In the genomic region with DNA sequence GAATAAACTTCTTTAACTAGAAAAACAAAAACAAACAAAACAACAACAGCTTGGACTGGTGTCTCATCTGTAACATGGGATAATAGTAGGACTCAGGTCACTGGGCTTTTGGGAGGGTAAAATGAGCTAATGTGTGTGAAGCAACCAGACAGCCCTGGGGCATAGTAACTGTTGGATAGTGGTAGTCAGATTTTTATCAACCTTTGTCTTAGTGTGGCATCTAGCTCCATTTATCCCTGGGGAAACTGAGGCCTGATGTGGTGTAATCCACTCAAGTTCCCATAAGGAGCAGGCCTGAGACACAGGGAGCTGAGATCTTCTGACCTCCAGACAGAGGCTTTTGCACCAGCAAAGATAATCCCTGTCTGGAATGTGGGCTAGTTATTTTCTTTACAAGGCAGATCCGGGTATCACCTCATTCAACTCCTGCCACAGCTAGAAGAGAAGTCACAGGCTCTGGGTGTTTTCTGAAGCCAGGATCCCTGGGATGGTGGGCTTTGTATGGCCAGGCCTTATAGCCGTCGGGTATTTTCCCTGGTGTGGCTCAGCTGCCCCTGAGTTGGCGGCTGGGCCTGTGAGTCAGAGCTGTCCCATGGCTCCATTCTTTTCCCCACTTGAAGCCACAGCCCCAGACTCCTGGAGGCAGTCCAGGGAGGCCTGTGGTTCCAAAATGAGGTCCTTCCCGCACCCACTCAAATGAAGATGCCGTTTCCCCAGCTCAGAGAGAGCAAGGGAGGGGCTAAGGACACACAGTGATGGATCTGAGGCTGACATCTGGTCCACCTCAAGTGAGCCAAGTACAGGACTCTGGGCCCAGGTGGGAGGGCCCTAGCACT, we compare ENCODE assay signal across 9 cellular contexts. TPM values are rescaled to one million over a fixed set of nuclear protein-coding genes. Genes with fewer than 3 reads are reported as not detected.
A peak's percentile ranks its signal among the peaks of the same experiment; 100 is the strongest.
DNase-seq lines count a peak whose midpoint lies in the region; ATAC-seq and TF ChIP-seq lines count a peak whose summit lies in the region.
"Had no signal": no experiment of that assay in that cellular context is flagged by ENCODE, and none has a peak within 500 bp of the region (broad histone marks: within the 10 kb centered on the region; RNA-seq: fewer than 3 reads in every experiment).

No MANE protein-coding gene starts in this region.

- H3K9ac ChIP-seq in H9 (ENCODE audit: extremely low read depth, insufficient read length, low read length), result no peak overlapping the region

- ATAC-seq in activated T-cell treated with anti-CD3 and anti-CD28 coated beads, Interleukin-2, amount 50 U/mL, for 72 hours (replicated peaks in 1 of 2), result no peak
- no peak for ATAC-seq in stimulated activated effector memory CD8-positive, alpha-beta T cell treated with anti-CD3 and anti-CD28 coated beads, Interleukin-12 subunit alpha, Interleukin-12 subunit beta, amount 100 ng/mL, for 72 hours
- ATAC-seq in HG02798 (IDR thresholded peaks at IDR 0.05; ENCODE audit: poor library complexity, unreplicated experiment), result no peak

- H3K56ac ChIP-seq in H9 (ENCODE audit: insufficient read length, low read depth, low read length), result no peak overlapping the region

- H3K27ac Mint-ChIP-seq in H9, result peak overlapping the region in 1 of 3 experiments; percentile 68; a peak in 4 of 7 replicates
- no peak overlapping the region for H3K27ac Mint-ChIP-seq in activated T-cell treated with anti-CD3 and anti-CD28 coated beads, Interleukin-2, amount 50 U/mL, for 72 hours
- H3K27ac Mint-ChIP-seq in stimulated activated effector memory CD8-positive, alpha-beta T cell treated with anti-CD3 and anti-CD28 coated beads, Interleukin-12 subunit alpha, Interleukin-12 subunit beta, amount 100 ng/mL, for 72 hours, result no peak overlapping the region

- no peak overlapping the region for H2BK15ac ChIP-seq in H9 (ENCODE audit: low read depth, low read length)

- no peak overlapping the region for H3K18ac ChIP-seq in H9 (ENCODE audit: insufficient read length, low read depth, low read length)

- no peak overlapping the region for H4K5ac ChIP-seq in H9 (ENCODE audit: insufficient read length, low read depth, low read length)

- H4K20me1 ChIP-seq in H9 (ENCODE audit: control insufficient read depth, insufficient read depth, insufficient read length), result no peaks in the 10 kb centered on the region

- no peaks in the 10 kb centered on the region for H3K23me2 ChIP-seq in H9 (ENCODE audit: insufficient read length, low read depth, low read length, poor library complexity, severe bottlenecking)

- no CpG with 5 or more reads among the region's 6 CpGs for WGBS in H9 (ENCODE audit: extremely low coverage, insufficient read length, low lambda C conversion rate)

- H3K27ac ChIP-seq in H9 (ENCODE audit: insufficient read length, low read depth, low read length), result no peak overlapping the region
- H3K27ac ChIP-seq in tibial artery, result peak overlapping the region; percentile 60 to 82

- H2BK12ac ChIP-seq in H9 (ENCODE audit: insufficient read length, low read depth, low read length), result no peak overlapping the region

- no peaks in the 10 kb centered on the region for H3K9me3 Mint-ChIP-seq in H9
- no peaks in the 10 kb centered on the region for H3K9me3 Mint-ChIP-seq in activated T-cell treated with anti-CD3 and anti-CD28 coated beads, Interleukin-2, amount 50 U/mL, for 72 hours
- no peaks in the 10 kb centered on the region for H3K9me3 Mint-ChIP-seq in stimulated activated effector memory CD8-positive, alpha-beta T cell treated with anti-CD3 and anti-CD28 coated beads, Interleukin-12 subunit alpha, Interleukin-12 subunit beta, amount 100 ng/mL, for 72 hours

- H3K4me1 Mint-ChIP-seq in H9, result peaks cover 16 to 23% of the 10 kb centered on the region in 2 experiments
- H3K4me1 Mint-ChIP-seq in activated T-cell treated with anti-CD3 and anti-CD28 coated beads, Interleukin-2, amount 50 U/mL, for 72 hours (ENCODE audit: low read depth), result no peaks in the 10 kb centered on the region
- H3K4me1 Mint-ChIP-seq in stimulated activated effector memory CD8-positive, alpha-beta T cell treated with anti-CD3 and anti-CD28 coated beads, Interleukin-12 subunit alpha, Interleukin-12 subunit beta, amount 100 ng/mL, for 72 hours, result no peaks in the 10 kb centered on the region

- no peak overlapping the region for H2AK5ac ChIP-seq in H9 (ENCODE audit: insufficient read length, low read length)

- in situ Hi-C loops in astrocyte of the spinal cord (cut with HindIII; ENCODE audit: low sequenced_read_pairs), result no loop called here

- no peak overlapping the region for H3K23ac ChIP-seq in H9 (ENCODE audit: insufficient read length, low read depth, low read length)

- H3K4me1 ChIP-seq in H9 (ENCODE audit: insufficient read depth, low read length), result no peaks in the 10 kb centered on the region
- H3K4me1 ChIP-seq in tibial artery, result peaks cover 3 to 32% (median 19%) of the 10 kb centered on the region in 4 donors

- no peak overlapping the region for H2BK5ac ChIP-seq in H9 (ENCODE audit: insufficient read length, low read length)

- H4K8ac ChIP-seq in H9 (replicated peaks; ENCODE audit: insufficient read length, low read depth, low read length), result no peak overlapping the region

- no peak overlapping the region for H3K4me2 ChIP-seq in H9 (ENCODE audit: insufficient read depth, insufficient read length, low read length)

- H3K4me3 ChIP-seq in astrocyte of the spinal cord (ENCODE audit: low read depth, low read length), result no peak overlapping the region
- H3K4me3 ChIP-seq in tibial artery, result no peak overlapping the region

- H3K79me1 ChIP-seq in H9 (ENCODE audit: insufficient read depth, low read depth, low read length, poor library complexity, severe bottlenecking), result no peaks in the 10 kb centered on the region

- H3K36me3 Mint-ChIP-seq in H9 (ENCODE audit: insufficient read depth in 1 of 3, low read depth in 3 of 3), result no peaks in the 10 kb centered on the region
- no peaks in the 10 kb centered on the region for H3K36me3 Mint-ChIP-seq in activated T-cell treated with anti-CD3 and anti-CD28 coated beads, Interleukin-2, amount 50 U/mL, for 72 hours (ENCODE audit: insufficient read depth in 2 of 2)
- no peaks in the 10 kb centered on the region for H3K36me3 Mint-ChIP-seq in stimulated activated effector memory CD8-positive, alpha-beta T cell treated with anti-CD3 and anti-CD28 coated beads, Interleukin-12 subunit alpha, Interleukin-12 subunit beta, amount 100 ng/mL, for 72 hours

- H2BK20ac ChIP-seq in H9 (ENCODE audit: low read depth, low read length, poor library complexity, severe bottlenecking), result no peak overlapping the region

- H3K79me2 ChIP-seq in H9 (ENCODE audit: insufficient read depth, low read length), result no peaks in the 10 kb centered on the region

- H3K36me3 ChIP-seq in tibial artery, result peaks cover 30 to 37% (median 35%) of the 10 kb centered on the region in 3 donors

- no peak overlapping the region for H3K4ac ChIP-seq in H9 (ENCODE audit: low read depth, low read length)

- no peak overlapping the region for H3K14ac ChIP-seq in H9 (ENCODE audit: insufficient read depth, low read length)

- H2AFZ ChIP-seq in H9 (ENCODE audit: low read length), result no peak overlapping the region

- H3K4me3 Mint-ChIP-seq in H9, result no peak overlapping the region
- H3K4me3 Mint-ChIP-seq in activated T-cell treated with anti-CD3 and anti-CD28 coated beads, Interleukin-2, amount 50 U/mL, for 72 hours, result no peak overlapping the region
- H3K4me3 Mint-ChIP-seq in stimulated activated effector memory CD8-positive, alpha-beta T cell treated with anti-CD3 and anti-CD28 coated beads, Interleukin-12 subunit alpha, Interleukin-12 subunit beta, amount 100 ng/mL, for 72 hours, result no peak overlapping the region

- TF ChIP-seq CTCF in H9 (conservative IDR thresholded peaks at IDR 0.05) (no peak), astrocyte of the spinal cord (IDR thresholded peaks at IDR 0.05; ENCODE audit: low read depth, low read length) (no peak), tibial artery (IDR thresholded peaks at IDR 0.05) (no peak)

- H3K27me3 ChIP-seq in H9 (ENCODE audit: insufficient read depth, low read length) (no peaks in the 10 kb centered on the region), tibial artery (no peaks in the 10 kb centered on the region)

- intact Hi-C loops in tibial artery (cut with DNase I; ENCODE audit: low total_unique reads), result no loop called here

- DNase-seq in H9 (peak; percentile 28), astrocyte of the spinal cord (ENCODE audit: low read depth, low spot score) (peak; percentile 89), islet precursor cell (peak; percentile 96), tibial artery (peak; percentile 84 to 93)
- no peak for DNase-seq in stimulated activated CD8-positive, alpha-beta memory T cell treated with anti-CD3 and anti-CD28 coated beads, Interleukin-4, amount 100 ng/mL, for 48 hours
- DNase-seq in activated T-cell treated with anti-CD3 and anti-CD28 coated beads, Interleukin-2, amount 50 U/mL, for 72 hours, result no peak
- no peak for DNase-seq in stimulated activated effector memory CD8-positive, alpha-beta T cell treated with anti-CD3 and anti-CD28 coated beads, Interleukin-12 subunit alpha, Interleukin-12 subunit beta, amount 100 ng/mL, for 72 hours (ENCODE audit: low spot score in 2 of 2)

- no peak overlapping the region for H2BK120ac ChIP-seq in H9 (ENCODE audit: low read depth, low read length, poor library complexity, severe bottlenecking)

- no peak overlapping the region for H3T11ph ChIP-seq in H9 (ENCODE audit: low read length)

- peaks cover 7% of the 10 kb centered on the region for H3K27me3 Mint-ChIP-seq in H9 (ENCODE audit: low read depth)
- H3K27me3 Mint-ChIP-seq in activated T-cell treated with anti-CD3 and anti-CD28 coated beads, Interleukin-2, amount 50 U/mL, for 72 hours (ENCODE audit: low read depth), result no peaks in the 10 kb centered on the region

- H4K91ac ChIP-seq in H9 (ENCODE audit: insufficient read length, low read depth, low read length), result no peak overlapping the region

- H3K9me3 ChIP-seq in H9 (ENCODE audit: control insufficient read depth, low read depth, low read length) (no peaks in the 10 kb centered on the region), tibial artery (no peaks in the 10 kb centered on the region)

RNA-seq across cellular contexts. Expression of gene CSF1R, which starts 26.1 kb away (rescaled TPM):
- total RNA-seq in H9 (2021), result 0.13 TPM in 1 of 2 replicates, not detected in the other
- 1 to 10 TPM; 1.2 to 1.8 TPM for total RNA-seq in activated T-cell treated with anti-CD3 and anti-CD28 coated beads, Interleukin-2, amount 50 U/mL, for 72 hours
- total RNA-seq: pulmonary artery endothelial cell had no signal

RNA-seq across cellular contexts. Expression of gene PDGFRB, which starts 43.2 kb away (rescaled TPM):
- total RNA-seq in H9 (2021), result 2.2 and 3.9 TPM in 2 replicates
- 1 to 10 TPM in 1 of 2 donors, under 1 TPM in 1; 0.34 to 1.1 TPM for total RNA-seq in activated T-cell treated with anti-CD3 and anti-CD28 coated beads, Interleukin-2, amount 50 U/mL, for 72 hours

RNA-seq across cellular contexts. Expression of gene CDX1, which starts 54.1 kb away (rescaled TPM):
- total RNA-seq in H9 (2021), result 0.22 TPM in 1 of 2 replicates, not detected in the other
- total RNA-seq in activated T-cell treated with anti-CD3 and anti-CD28 coated beads, Interleukin-2, amount 50 U/mL, for 72 hours, result not detected
- total RNA-seq: pulmonary artery endothelial cell had no signal

Comparison
In these comparisons a context has a peak if more than half of its experiments do, and no peak if none do; other contexts are left out.
1. DNase-seq: peak in H9 (single experiment), astrocyte of the spinal cord (single experiment), islet precursor cell (single experiment) and tibial artery (2 of 2); none in stimulated activated CD8-positive, alpha-beta memory T cell treated with anti-CD3 and anti-CD28 coated beads, Interleukin-4, amount 100 ng/mL, for 48 hours (single experiment), activated T-cell treated with anti-CD3 and anti-CD28 coated beads, Interleukin-2, amount 50 U/mL, for 72 hours (0 of 2) and stimulated activated effector memory CD8-positive, alpha-beta T cell treated with anti-CD3 and anti-CD28 coated beads, Interleukin-12 subunit alpha, Interleukin-12 subunit beta, amount 100 ng/mL, for 72 hours (0 of 2).